1 cellular context compared by ENCODE assay signal in genomic region chr22:38656256-38657148, GRCh38.
TF ChIP-seq lines count a peak whose summit lies in the region.

Gene CBY1 (plus strand): TSS chr22:38656638. CDS start chr22:38668055, 11,417 bp downstream.
Gene FAM227A (minus strand): TSS chr22:38656392. CDS start chr22:38650168, 6,224 bp downstream.

TF ChIP-seq in HepG2, 621 proteins besides CTCF, POLR2A, EP300 and RAD21 (continued from another document and continues in another):
- TF ChIP-seq ZFP36L1 (CRISPR knock-in tag; IDR thresholded peaks at IDR 0.05), result no peak
- TF ChIP-seq BRCA1 (CRISPR knock-in tag; IDR thresholded peaks at IDR 0.05), result 0 out of 2 replicates have a peak, but pooled peaks have one; percentile 20
- peak; percentile 80; the same call in 1 of the 2 replicates for TF ChIP-seq ZNF44 (CRISPR knock-in tag; IDR thresholded peaks at IDR 0.05)
- peak; percentile 67; the same call in 1 of the 2 replicates for TF ChIP-seq HOXA5 (CRISPR knock-in tag; IDR thresholded peaks at IDR 0.05)
- TF ChIP-seq ZNF781 (CRISPR knock-in tag; IDR thresholded peaks at IDR 0.05; ENCODE audit: borderline replicate concordance, not compliant biosample characterization), result no peak
- TF ChIP-seq PCBP1 (IDR thresholded peaks at IDR 0.05; ENCODE audit: borderline replicate concordance, low read depth, low read length), result peak; percentile 78; the same call in 1 of the 2 replicates
- TF ChIP-seq SRSF9 (IDR thresholded peaks at IDR 0.05; ENCODE audit: borderline replicate concordance, insufficient read depth, low read depth, low read length, poor library complexity, severe bottlenecking), result no peak
- TF ChIP-seq ZNF879 (CRISPR knock-in tag; IDR thresholded peaks at IDR 0.05), result 0 out of 2 replicates have a peak, but pooled peaks have one; percentile 34
- no peak for TF ChIP-seq SUZ12 (IDR thresholded peaks at IDR 0.05; ENCODE audit: low read depth, low read length)
- no peak for TF ChIP-seq ZNF326 (CRISPR knock-in tag; IDR thresholded peaks at IDR 0.05; ENCODE audit: borderline replicate concordance)
- TF ChIP-seq NFAT5 (CRISPR knock-in tag; IDR thresholded peaks at IDR 0.05), result 0 out of 2 replicates have a peak, but pooled peaks have one; percentile 57
- TF ChIP-seq ARNTL (CRISPR knock-in tag; IDR thresholded peaks at IDR 0.05), result 0 out of 2 replicates have a peak, but pooled peaks have one; percentile 30
- peak; percentile 66 for TF ChIP-seq ZNF574 (CRISPR knock-in tag; IDR thresholded peaks at IDR 0.05)
- no peak for TF ChIP-seq ZNF737 (CRISPR knock-in tag; IDR thresholded peaks at IDR 0.05; ENCODE audit: borderline replicate concordance)
- no peak for TF ChIP-seq ZNF225 (CRISPR knock-in tag; IDR thresholded peaks at IDR 0.05)
- TF ChIP-seq NR2C2 (CRISPR knock-in tag; IDR thresholded peaks at IDR 0.05; ENCODE audit: borderline replicate concordance), result peak; percentile 24
- peak; percentile 80; the same call in 1 of the 2 replicates for TF ChIP-seq KLF12 (CRISPR knock-in tag; IDR thresholded peaks at IDR 0.05; ENCODE audit: borderline replicate concordance)
- TF ChIP-seq THAP11 (CRISPR knock-in tag; IDR thresholded peaks at IDR 0.05), result peak; percentile 69
- peak; percentile 16; the same call in 1 of the 2 replicates for TF ChIP-seq ZNF501 (CRISPR knock-in tag; IDR thresholded peaks at IDR 0.05)
- TF ChIP-seq ZBTB2 (CRISPR knock-in tag; IDR thresholded peaks at IDR 0.05; ENCODE audit: low read depth), result 0 out of 2 replicates have a peak, but pooled peaks have one; percentile 45
- TF ChIP-seq KDM4B (CRISPR knock-in tag; IDR thresholded peaks at IDR 0.05), result 0 out of 2 replicates have a peak, but pooled peaks have one; percentile 24
- TF ChIP-seq ZNF407 (CRISPR knock-in tag; IDR thresholded peaks at IDR 0.05; ENCODE audit: not compliant biosample characterization), result peak; percentile 75
- TF ChIP-seq ZNF337 (CRISPR knock-in tag; IDR thresholded peaks at IDR 0.05; ENCODE audit: borderline replicate concordance, low read depth), result peak; percentile 67; the same call in 1 of the 2 replicates
- TF ChIP-seq DZIP1 (CRISPR knock-in tag; IDR thresholded peaks at IDR 0.05), result 0 out of 2 replicates have a peak, but pooled peaks have one; percentile 77
- no peak for TF ChIP-seq AGO1 (IDR thresholded peaks at IDR 0.05; ENCODE audit: low read depth, low read length, poor library complexity, severe bottlenecking)
- no peak for TF ChIP-seq ZNF367 (CRISPR knock-in tag; IDR thresholded peaks at IDR 0.05; ENCODE audit: borderline replicate concordance)
- TF ChIP-seq SRY (CRISPR knock-in tag; IDR thresholded peaks at IDR 0.05), result no peak
- no peak for TF ChIP-seq ZNF780A (CRISPR knock-in tag; IDR thresholded peaks at IDR 0.05)
- TF ChIP-seq ZNF280B (CRISPR knock-in tag; IDR thresholded peaks at IDR 0.05; ENCODE audit: borderline replicate concordance), result peak; percentile 54; the same call in 1 of the 2 replicates
- 0 out of 2 replicates have a peak, but pooled peaks have one; percentile 69 for TF ChIP-seq ZBTB42 (CRISPR knock-in tag; IDR thresholded peaks at IDR 0.05)
